ENCODE assay signal across 24 cellular contexts in the genomic region with DNA sequence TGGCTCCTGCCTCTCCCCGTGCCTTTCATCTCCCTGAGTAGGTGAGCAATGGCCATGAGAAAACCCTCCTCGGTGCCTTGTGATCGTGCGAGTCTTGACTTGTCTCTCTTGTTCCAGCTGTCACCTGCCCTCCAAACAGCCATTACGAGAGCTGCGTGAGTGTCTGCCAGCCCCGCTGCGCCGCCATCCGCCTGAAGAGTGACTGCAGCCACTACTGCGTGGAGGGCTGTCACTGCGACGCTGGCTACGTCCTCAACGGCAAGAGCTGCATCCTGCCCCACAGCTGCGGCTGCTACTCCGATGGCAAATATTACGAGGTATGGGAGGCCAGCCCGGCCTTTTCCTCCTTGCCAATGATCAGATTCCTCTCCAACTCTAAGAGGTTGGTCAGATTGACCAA. TPM values are rescaled to one million over a fixed set of nuclear protein-coding genes. Genes with fewer than 3 reads are reported as not detected.
A peak's percentile ranks its signal among the peaks of the same experiment; 100 is the strongest.
DNase-seq lines count a peak whose midpoint lies in the region; ATAC-seq, FAIRE-seq and TF ChIP-seq lines count a peak whose summit lies in the region.
"Had no signal": no experiment of that assay in that cellular context is flagged by ENCODE, and none has a peak within 500 bp of the region (broad histone marks: within the 10 kb centered on the region; RNA-seq: fewer than 3 reads in every experiment).

No MANE protein-coding gene starts in this region.

- H4K20me1 ChIP-seq in H1 (replicated peaks in 1 of 2; ENCODE audit: control insufficient read depth in 1 of 2, insufficient read depth in 2 of 2, low read length in 2 of 2): no peaks in the 10 kb centered on the region

- H2BK5ac ChIP-seq in H1 (ENCODE audit: low read depth, low read length): no peak overlapping the region

- no peak for FAIRE-seq in H1 (lab: Jason Lieb, UNC)
- FAIRE-seq: astrocyte, GM19239, islet of Langerhans, RCC 7860 had no signal

- H3K9ac ChIP-seq in H1 (replicated peaks in 1 of 4; ENCODE audit: extremely low read depth in 1 of 4, low read depth in 3 of 4, low read length in 3 of 4): no peak overlapping the region

- 91% methylated on average over 19 of the region's 19 CpGs; no CpG with 5 or more reads in 1 of the 2 experiments for WGBS in H1 (ENCODE audit: extremely low coverage in 1 of 2, insufficient coverage in 1 of 2, insufficient read length in 1 of 2, insufficient replicate concordance in 2 of 2, low coverage in 1 of 2, low lambda C conversion rate in 2 of 2, missing lambda C conversion rate in 1 of 2), 2 experiments

- no peak overlapping the region for H2AK5ac ChIP-seq in H1 (ENCODE audit: low read depth, low read length)

- no peak overlapping the region for H3K4ac ChIP-seq in H1 (replicated peaks; ENCODE audit: insufficient read length, low read depth, low read length)

- H2AFZ ChIP-seq in H1 (ENCODE audit: low read length): no peak overlapping the region; the same call in 1 of the 2 replicates

- H3K27ac ChIP-seq in H1 (ENCODE audit: low read depth, low read length): no peak overlapping the region
- H3K27ac ChIP-seq in coronary artery: no peak overlapping the region
- H3K27ac ChIP-seq: esophagus muscularis mucosa, gastrocnemius medialis, upper lobe of left lung, VCaP had no signal

- no peak overlapping the region for H4K8ac ChIP-seq in H1 (ENCODE audit: extremely low read depth, insufficient read depth, low read length)

- H2BK20ac ChIP-seq in H1 (ENCODE audit: low read length): peak overlapping the region; percentile 1; the same call in 1 of the 2 replicates

- peak; percentile 65 for DNase-seq in DMS53 treated with DMSO at 0.1 percent for 48 hours (lab: John Stamatoyannopoulos, UW; ENCODE audit: unreplicated experiment)
- DNase-seq in NCI-H187 treated with DMSO at 0.1 percent for 48 hours (lab: John Stamatoyannopoulos, UW): peak; percentile 69
- peak; percentile 28 for DNase-seq in NCI-H524 treated with DMSO at 0.1 percent for 48 hours (lab: John Stamatoyannopoulos, UW)
- no peak for DNase-seq in H1 (ENCODE audit: low read depth in 1 of 2, low spot score in 2 of 2)
- DNase-seq in coronary artery (ENCODE audit: low spot score): no peak
- no peak for DNase-seq in SKM-1 (lab: John Stamatoyannopoulos, UW; ENCODE audit: unreplicated experiment)
- DNase-seq in NCI-H2196 treated with DMSO at 0.1 percent for 48 hours (lab: John Stamatoyannopoulos, UW; ENCODE audit: unreplicated experiment): no peak
- DNase-seq: activated CD4-positive, alpha-beta T cell treated with anti-CD3 and anti-CD28 coated beads, Interleukin-2, amount 10 ng/mL, durations not matched to agents 7 days and 5 days; activated CD8-positive, alpha-beta memory T cell treated with anti-CD3 and anti-CD28 coated beads, Interleukin-2, amount 10 ng/mL, durations not matched to agents 7 days and 5 days; BE2C; effector CD4-positive, alpha-beta T cell; EL; gastrocnemius medialis; hypothalamus; NCI-H1092 had no signal

- CTCF ChIA-PET in H1 (lab: Charles Lee; ENCODE audit: partially characterized antibody): interaction anchor here (0.7 to 4.3 kb wide), 25 partner anchors 8 to 220 kb away, joined by 3 to 42 read pairs (median 6); no protein-coding TSS in a partner anchor

- H3K23ac ChIP-seq in H1 (ENCODE audit: insufficient read length): no peak overlapping the region

- H3K14ac ChIP-seq in H1 (ENCODE audit: insufficient read length): no peak overlapping the region

- no peak for TF ChIP-seq EP300 in H1 (IDR thresholded peaks at IDR 0.05; ENCODE audit: borderline replicate concordance in 1 of 2, low read depth in 2 of 2, low read length in 2 of 2)

- H3K79me2 ChIP-seq in H1 (ENCODE audit: control insufficient read depth in 1 of 2, insufficient read depth in 2 of 2, low read length in 2 of 2): no peaks in the 10 kb centered on the region

- POLR2A ChIA-PET in H1 (lab: Charles Lee; ENCODE audit: partially characterized antibody): no interaction called here

- no peak overlapping the region for H2BK120ac ChIP-seq in H1 (replicated peaks; ENCODE audit: low read depth, low read length)

- no peak overlapping the region for H3K18ac ChIP-seq in H1 (ENCODE audit: extremely low read depth, low read length)

- H3K27me3 ChIP-seq in H1 (replicated peaks in 1 of 4; ENCODE audit: control insufficient read depth in 3 of 4, extremely low read depth in 1 of 4, insufficient read depth in 3 of 4, low read length in 3 of 4): no peaks in the 10 kb centered on the region
- H3K27me3 ChIP-seq: BE2C, esophagus muscularis mucosa, gastrocnemius medialis, upper lobe of left lung had no signal

- no peak overlapping the region for H4K5ac ChIP-seq in H1 (ENCODE audit: insufficient read length, low read depth, low read length)

- H3K23me2 ChIP-seq in H1 (ENCODE audit: low read depth, low read length): no peaks in the 10 kb centered on the region

- H3K4me2 ChIP-seq in H1 (ENCODE audit: insufficient read depth in 1 of 2, low read depth in 2 of 2, low read length in 2 of 2): no peak overlapping the region

- H3K36me3 ChIP-seq in H1 (ENCODE audit: control insufficient read depth in 2 of 4, insufficient read depth in 4 of 4, low read length in 3 of 4): no peaks in the 10 kb centered on the region
- H3K36me3 ChIP-seq: BE2C, gastrocnemius medialis, upper lobe of left lung had no signal

- H2BK12ac ChIP-seq in H1 (ENCODE audit: low read depth, low read length): no peak overlapping the region

- no peak for TF ChIP-seq POLR2A in H1 (IDR thresholded peaks at IDR 0.05; ENCODE audit: control extremely low read depth in 1 of 2, low read depth in 2 of 2, low read length in 2 of 2)

- no peaks in the 10 kb centered on the region for H3K79me1 ChIP-seq in H1 (ENCODE audit: low read depth, low read length)

- no peak overlapping the region for H4K91ac ChIP-seq in H1 (replicated peaks; ENCODE audit: insufficient read length, low read length)

- no peaks in the 10 kb centered on the region; a peak in 1 of 7 replicates for H3K4me1 ChIP-seq in H1 (replicated peaks in 1 of 4; ENCODE audit: control insufficient read depth in 3 of 4, insufficient read depth in 4 of 4, low read length in 3 of 4)
- H3K4me1 ChIP-seq: BE2C, esophagus muscularis mucosa, gastrocnemius medialis, upper lobe of left lung had no signal

- H3K4me3 ChIP-seq in H1 (ENCODE audit: extremely low read depth in 1 of 4, insufficient read depth in 2 of 4, low read depth in 3 of 4, low read length in 4 of 4) (no peak overlapping the region), coronary artery (no peak overlapping the region)
- H3K4me3 ChIP-seq: esophagus muscularis mucosa, gastrocnemius medialis, upper lobe of left lung had no signal

- no peak overlapping the region for H3K56ac ChIP-seq in H1 (replicated peaks; ENCODE audit: insufficient read length, low read depth, low read length)

- H2BK15ac ChIP-seq in H1 (ENCODE audit: low read length): peak overlapping the region; percentile 47; the same call in 1 of the 2 replicates

- no peak for TF ChIP-seq RAD21 in H1 (IDR thresholded peaks at IDR 0.05 in 1 of 2, conservative IDR thresholded peaks at IDR 0.05 in 1 of 2; ENCODE audit: low read depth in 2 of 2, low read length in 2 of 2)

- TF ChIP-seq CTCF in H1 (IDR thresholded peaks at IDR 0.05; ENCODE audit: control extremely low read depth in 1 of 3, insufficient read depth in 1 of 3, low read depth in 1 of 3, low read length in 3 of 3) (no peak), coronary artery (IDR thresholded peaks at IDR 0.05) (no peak)

- H3K9me3 ChIP-seq in H1 (ENCODE audit: insufficient read depth in 2 of 2, low read depth in 1 of 2, low read length in 1 of 2): no peaks in the 10 kb centered on the region; a peak in 1 of 4 replicates
- H3K9me3 ChIP-seq: BE2C, esophagus muscularis mucosa, gastrocnemius medialis, upper lobe of left lung had no signal

- no peak for ATAC-seq in HG02571 (IDR thresholded peaks at IDR 0.05; ENCODE audit: unreplicated experiment)
- ATAC-seq: activated CD8-positive, alpha-beta memory T cell treated with anti-CD3 and anti-CD28 coated beads, Interleukin-2, amount 10 ng/mL, durations not matched to agents 7 days and 5 days; activated naive CD4-positive, alpha-beta T cell treated with anti-CD3 and anti-CD28 coated beads, Interleukin-2, amount 50 U/mL, for 72 hours; gastrocnemius medialis had no signal

TF ChIP-seq in H1, 55 proteins besides CTCF, POLR2A, EP300 and RAD21:
- TF ChIP-seq KDM4A (IDR thresholded peaks at IDR 0.05; ENCODE audit: low read depth, low read length, severe bottlenecking) (no peak), EZH2 (IDR thresholded peaks at IDR 0.05; ENCODE audit: low read depth, low read length, severe bottlenecking) (no peak), SP4 (IDR thresholded peaks at IDR 0.05; ENCODE audit: low read length) (no peak), SIN3A (conservative IDR thresholded peaks at IDR 0.05 in 1 of 2, IDR thresholded peaks at IDR 0.05 in 1 of 2; ENCODE audit: low read depth in 1 of 2, low read length in 2 of 2) (no peak), CTBP2 (IDR thresholded peaks at IDR 0.05; ENCODE audit: borderline replicate concordance, insufficient read depth, insufficient read length, low read length) (no peak), BRCA1 (IDR thresholded peaks at IDR 0.05; ENCODE audit: low read depth, low read length) (no peak), SIX5 (IDR thresholded peaks at IDR 0.05; ENCODE audit: low read depth, low read length) (no peak), JUN (IDR thresholded peaks at IDR 0.05; ENCODE audit: low read depth, low read length) (no peak), FOSL1 (IDR thresholded peaks at IDR 0.05; ENCODE audit: insufficient read depth, low read depth, low read length) (no peak), EGR1 (IDR thresholded peaks at IDR 0.05; ENCODE audit: borderline replicate concordance, low read depth, low read length) (no peak), CHD2 (IDR thresholded peaks at IDR 0.05; ENCODE audit: low read length) (no peak), TEAD4 (IDR thresholded peaks at IDR 0.05; ENCODE audit: low read depth, low read length) (no peak)
TF ChIP-seq in H1: peak in this region for 0.

RNA-seq across cellular contexts. Expression of a gene that starts 51.7 kb away (rescaled TPM):
- total RNA-seq in H1 (2021; fragmentation: NEBNext Ultra II Directional; extraction: Animal tissue kit (Norgen Biotek cat#: 25700)): 0.77 and 1.0 TPM in 2 replicates
- polyA plus RNA-seq in H1 (2011; rRNA removed): 0.59 and 0.63 TPM in 2 replicates
- 0.98 TPM for polyA plus RNA-seq in H1 (2011; cell fraction: cytosol; rRNA removed)
- polyA plus RNA-seq in H1 (2011; cell fraction: nucleus; rRNA removed): 3.1 TPM
- 0.61 to 1.1 TPM (median 0.75 TPM) in 4 replicates for polyA plus RNA-seq in H1 (2012, experiment 1 of 2)
- 0.38 TPM for polyA plus RNA-seq in H1 (2012, experiment 2 of 2)
- 0.26 TPM for polyA plus RNA-seq in H1 (2013, experiment 1 of 2)
- polyA plus RNA-seq in H1 (2013, experiment 2 of 2): 0.35 TPM
- 1.4 and 3.1 TPM in 2 replicates for polyA minus RNA-seq in H1 (2011; rRNA and poly(A)+ RNA removed)
- 0.66 TPM for polyA minus RNA-seq in H1 (2011; cell fraction: cytosol; rRNA and poly(A)+ RNA removed)
- polyA minus RNA-seq in H1 (2011; cell fraction: nucleus; rRNA and poly(A)+ RNA removed): 1.6 TPM

Comparison
In these comparisons a context has a peak if more than half of its experiments do, and no peak if none do; other contexts are left out.
1. DNase-seq: peak in DMS53 treated with DMSO at 0.1 percent for 48 hours (single experiment), NCI-H187 treated with DMSO at 0.1 percent for 48 hours (single experiment) and NCI-H524 treated with DMSO at 0.1 percent for 48 hours (single experiment); none in H1 (0 of 2), coronary artery (single experiment), SKM-1 (single experiment) and NCI-H2196 treated with DMSO at 0.1 percent for 48 hours (single experiment).